1 cellular context compared by ENCODE assay signal in genomic region chr2:189308056-189308790, GRCh38.
TF ChIP-seq lines count a peak whose summit lies in the region.

No MANE protein-coding gene starts in this region.

TF ChIP-seq in IMR-90, 13 proteins besides CTCF, POLR2A, EP300 and RAD21 (continued from another document):
- no peak for TF ChIP-seq ELK1 (IDR thresholded peaks at IDR 0.05; ENCODE audit: borderline replicate concordance, low read depth, low read length)
TF ChIP-seq in IMR-90: peak in this region for 0.
